In genomic region chrX:19030805-19031204, GRCh38 we compare ENCODE assay signal across 30 cellular contexts.
"Had no signal": no experiment of that assay in that cellular context is flagged by ENCODE, and none has a peak within 500 bp of the region (broad histone marks: within the 10 kb centered on the region; RNA-seq: fewer than 3 reads in every experiment).

No MANE protein-coding gene starts in this region.

- H3K27me3 ChIP-seq: ascending aorta, body of pancreas, cardiac muscle cell, SJCRH30 had no signal

- H3K4me3 ChIP-seq: ascending aorta, body of pancreas, cardiac muscle cell, PC-9, SJCRH30, SK-N-MC had no signal

- H3K27ac ChIP-seq: ascending aorta, body of pancreas, cardiac muscle cell, PC-9, SJCRH30, SK-N-MC had no signal

- H3K9me3 ChIP-seq: ascending aorta, body of pancreas, SJCRH30 had no signal

- H3K4me1 ChIP-seq: ascending aorta, body of pancreas, SJCRH30 had no signal

- ATAC-seq: activated CD8-positive, alpha-beta T cell treated with anti-CD3 and anti-CD28 coated beads for 36 hours; activated T-cell treated with anti-CD3 and anti-CD28 coated beads, Interleukin-2, amount 50 U/mL, for 72 hours; activated T-helper 17 cell treated with anti-CD3 and anti-CD28 coated beads, Interleukin-2, amount 50 U/mL, for 72 hours; body of pancreas had no signal

- H3K36me3 ChIP-seq: ascending aorta, cardiac muscle cell, SJCRH30 had no signal

- FAIRE-seq: RCC 7860, TTC549 had no signal

- DNase-seq: activated CD4-positive, alpha-beta T cell treated with anti-CD3 and anti-CD28 coated beads, Interleukin-2, amount 10 ng/mL, durations not matched to agents 24 days and 14 days; activated CD4-positive, alpha-beta T cell treated with anti-CD3 and anti-CD28 coated beads, Interleukin-2, amount 50 U/mL, for 4 hours; activated CD8-positive, alpha-beta T cell treated with anti-CD3 and anti-CD28 coated beads for 36 hours; activated effector memory CD4-positive, alpha-beta T cell treated with anti-CD3 and anti-CD28 coated beads, Interleukin-2, amount 50 U/mL, for 16 hours; activated naive CD4-positive, alpha-beta T cell; activated naive CD8-positive, alpha-beta T cell treated with anti-CD3 and anti-CD28 coated beads, Interleukin-2, amount 10 ng/mL, durations not matched to agents 7 days and 5 days; activated T-cell treated with anti-CD3 and anti-CD28 coated beads, Interleukin-2, amount 50 U/mL, for 1 hour; activated T-cell treated with anti-CD3 and anti-CD28 coated beads, Interleukin-2, amount 50 U/mL, for 72 hours; amygdala; body of pancreas; Karpas-422; NCI-H1105; NCI-H1417 treated with DMSO at 0.1 percent for 48 hours; NCI-H187 treated with DMSO at 0.1 percent for 48 hours; NCI-H2081; NCI-H2171 treated with DMSO at 0.1 percent for 48 hours; NCI-H2227 treated with DMSO at 0.1 percent for 48 hours; NCI-H446; NCI-H510A treated with DMSO at 0.1 percent for 48 hours; NCI-H526 treated with DMSO at 0.1 percent for 48 hours; NCI-H82; PC-9; SHP77; SJCRH30 had no signal
